ENCODE assay signal across 8 cellular contexts in the genomic region with DNA sequence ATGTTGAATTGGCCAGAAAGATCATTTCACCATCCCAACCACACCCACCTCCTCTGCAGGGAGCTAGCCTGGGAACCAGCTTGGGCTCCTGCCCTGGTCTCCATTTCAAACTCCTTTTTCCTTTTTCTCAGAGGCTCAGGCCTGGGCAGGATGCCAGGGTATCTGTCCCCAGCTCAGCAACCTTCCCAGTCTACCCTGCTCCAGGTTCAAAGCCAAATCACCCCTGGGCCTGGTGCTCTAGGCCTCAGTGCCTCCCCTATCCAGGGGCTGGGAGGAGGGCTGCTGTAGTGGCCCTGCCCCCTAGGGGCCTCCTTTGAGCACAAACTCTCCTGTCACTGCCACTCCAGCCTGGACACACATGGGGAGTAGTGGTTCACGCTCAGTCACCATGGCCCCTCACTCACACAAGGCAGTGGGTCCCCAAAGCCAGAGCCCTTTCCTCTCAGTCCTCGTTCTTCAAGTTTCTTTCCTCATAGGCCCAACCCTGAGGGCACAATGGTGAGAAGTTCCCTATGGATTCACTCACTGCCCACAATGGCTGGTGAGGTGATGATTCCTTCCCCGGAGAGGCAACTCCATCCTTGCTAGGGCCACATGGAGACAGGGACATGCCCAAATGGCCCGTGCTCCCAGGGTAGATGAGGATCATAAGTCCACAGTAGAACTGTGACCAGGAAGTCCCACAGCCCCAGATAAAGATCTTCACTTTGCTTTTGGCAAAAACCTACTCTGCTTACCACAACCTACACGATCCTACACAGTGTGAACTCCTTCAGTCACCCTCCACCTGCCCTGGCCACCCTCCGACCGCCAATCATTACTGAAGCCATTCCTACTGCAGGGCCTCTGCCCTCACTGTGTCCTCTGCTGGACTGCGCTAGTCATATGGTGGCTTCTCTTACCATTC. TPM values are rescaled to one million over a fixed set of nuclear protein-coding genes. Genes with fewer than 3 reads are reported as not detected.
DNase-seq lines count a peak whose midpoint lies in the region; ATAC-seq and TF ChIP-seq lines count a peak whose summit lies in the region.

No MANE protein-coding gene starts in this region.

- in situ Hi-C loops in GM23248 (cut with MboI), result no loop called here

- POLR2A ChIA-PET in activated naive CD8-positive, alpha-beta T cell treated with anti-CD3 and anti-CD28 coated beads, Interleukin-2, amount 10 ng/mL, durations not matched to agents 7 days and 5 days (lab: Charles Lee), result interaction anchor here (0.7 to 7.5 kb wide), 3 partner anchors 13 to 360 kb away, joined by 3 to 187 read pairs (median 3); no protein-coding TSS in a partner anchor

- WGBS in GM23248 (ENCODE audit: low coverage in 1 of 2, low lambda C conversion rate in 2 of 2, missing lambda C conversion rate in 2 of 2), 2 experiments, result 80 to 82% methylated on average over 8 of the region's 8 CpGs

- peaks cover 16% of the 10 kb centered on the region; the same call in 1 of the 2 replicates for H3K79me2 ChIP-seq in GM23248 (ENCODE audit: insufficient read depth)

- H3K9ac ChIP-seq in GM23248, result peak overlapping the region; percentile 66

- H3K9me2 ChIP-seq in GM23248 (ENCODE audit: insufficient read depth), result no peaks in the 10 kb centered on the region

- intact Hi-C loops in left lung (cut with DNase I), result no loop called here

- H3F3A ChIP-seq in GM23248 (ENCODE audit: insufficient read depth), result peaks cover 41% of the 10 kb centered on the region

- H3K4me1 ChIP-seq in GM23248 (ENCODE audit: insufficient read depth) (peaks cover 45% of the 10 kb centered on the region), left lung (peaks cover 37 to 75% of the 10 kb centered on the region in 2 donors)

- H4K20me1 ChIP-seq in GM23248 (ENCODE audit: insufficient read depth), result no peaks in the 10 kb centered on the region

- H3K4me3 ChIP-seq in GM23248, result no peak overlapping the region
- no peak overlapping the region for H3K4me3 ChIP-seq in left lung

- H3K9me3 ChIP-seq in GM23248 (ENCODE audit: low read depth) (no peaks in the 10 kb centered on the region), left lung (no peaks in the 10 kb centered on the region)

- peaks cover 7% of the 10 kb centered on the region for H3K36me3 Mint-ChIP-seq in activated naive CD8-positive, alpha-beta T cell treated with anti-CD3 and anti-CD28 coated beads, Interleukin-2, amount 10 ng/mL, durations not matched to agents 7 days and 5 days

- H3K27ac ChIP-seq in 22Rv1 (no peak overlapping the region), GM23248 (peak overlapping the region; percentile 94), left lung (peak overlapping the region; percentile 61 to 67)

- H3K4me1 Mint-ChIP-seq in activated naive CD8-positive, alpha-beta T cell treated with anti-CD3 and anti-CD28 coated beads, Interleukin-2, amount 10 ng/mL, durations not matched to agents 7 days and 5 days, result peaks cover 36% of the 10 kb centered on the region

- no peak for ATAC-seq in activated naive CD8-positive, alpha-beta T cell treated with anti-CD3 and anti-CD28 coated beads, Interleukin-2, amount 10 ng/mL, durations not matched to agents 7 days and 5 days (ENCODE audit: low read depth)
- no peak for ATAC-seq in left lung

- H3K27me3 ChIP-seq in GM23248 (replicated peaks; ENCODE audit: insufficient read depth) (no peaks in the 10 kb centered on the region), left lung (peaks cover 0 to 3% of the 10 kb centered on the region in 2 donors)

- TF ChIP-seq CTCF in 22Rv1 (IDR thresholded peaks at IDR 0.05), result peak; percentile 33
- no peak for TF ChIP-seq CTCF in left lung (IDR thresholded peaks at IDR 0.05)

- no peaks in the 10 kb centered on the region for H3K9me3 Mint-ChIP-seq in activated naive CD8-positive, alpha-beta T cell treated with anti-CD3 and anti-CD28 coated beads, Interleukin-2, amount 10 ng/mL, durations not matched to agents 7 days and 5 days

- DNase-seq in GM23248 (peak; percentile 72), left lung (peak in 1 of 2 donors; percentile 64), NCI-H146 (lab: John Stamatoyannopoulos, UW) (no peak), NCI-H2081 (lab: John Stamatoyannopoulos, UW) (no peak), NCI-H2227 (lab: John Stamatoyannopoulos, UW; ENCODE audit: unreplicated experiment) (no peak)
- DNase-seq in activated naive CD8-positive, alpha-beta T cell treated with anti-CD3 and anti-CD28 coated beads, Interleukin-2, amount 10 ng/mL, durations not matched to agents 7 days and 5 days, result peak; percentile 40
- DNase-seq in NK-92 treated with Interleukin-12 subunit alpha and Interleukin-12 subunit beta, amount 100 ng/mL, for 24 hours (lab: John Stamatoyannopoulos, UW), result no peak

- H3K36me3 ChIP-seq in GM23248 (ENCODE audit: low read depth), result no peaks in the 10 kb centered on the region
- H3K36me3 ChIP-seq in left lung, result no peaks in the 10 kb centered on the region

- no peak overlapping the region; the same call in 1 of the 2 replicates for H2AFZ ChIP-seq in GM23248

- H3K4me3 Mint-ChIP-seq in activated naive CD8-positive, alpha-beta T cell treated with anti-CD3 and anti-CD28 coated beads, Interleukin-2, amount 10 ng/mL, durations not matched to agents 7 days and 5 days, result peak overlapping the region; percentile 35

- H3K27me3 Mint-ChIP-seq in activated naive CD8-positive, alpha-beta T cell treated with anti-CD3 and anti-CD28 coated beads, Interleukin-2, amount 10 ng/mL, durations not matched to agents 7 days and 5 days, result no peaks in the 10 kb centered on the region

- H3K4me2 ChIP-seq in GM23248 (ENCODE audit: unreplicated experiment), result no peak overlapping the region

- H3K27ac Mint-ChIP-seq in activated naive CD8-positive, alpha-beta T cell treated with anti-CD3 and anti-CD28 coated beads, Interleukin-2, amount 10 ng/mL, durations not matched to agents 7 days and 5 days, result peak overlapping the region; percentile 54

RNA-seq across cellular contexts. Expression of a gene that starts 1.6 kb away (rescaled TPM):
- total RNA-seq in GM23248 (2014; rRNA removed; shearing (Covaris generic)), result 45.5 and 61.0 TPM in 2 replicates
- 33.7 and 40.1 TPM in 2 replicates for polyA plus RNA-seq in GM23248 (2016; fragmentation: Nextera tagmentation; extraction: Ambion mirVana)
- 10 to 100 TPM; 51.1 to 59.5 TPM for total RNA-seq in activated naive CD8-positive, alpha-beta T cell treated with anti-CD3 and anti-CD28 coated beads, Interleukin-2, amount 10 ng/mL, durations not matched to agents 7 days and 5 days
- 10 to 100 TPM; 62.5 to 89.9 TPM for total RNA-seq in left lung

RNA-seq across cellular contexts. Expression of a gene that starts 12.1 kb away (rescaled TPM):
- 5.5 and 16.6 TPM in 2 replicates for total RNA-seq in GM23248 (2014; rRNA removed; shearing (Covaris generic))
- 8.8 and 9.4 TPM in 2 replicates for polyA plus RNA-seq in GM23248 (2016; fragmentation: Nextera tagmentation; extraction: Ambion mirVana)
- total RNA-seq in activated naive CD8-positive, alpha-beta T cell treated with anti-CD3 and anti-CD28 coated beads, Interleukin-2, amount 10 ng/mL, durations not matched to agents 7 days and 5 days, result 1 to 10 TPM; 1.5 to 1.9 TPM
- total RNA-seq in left lung, result 1 to 10 TPM; 3.8 to 6.7 TPM

RNA-seq across cellular contexts. Expression of a gene that starts 19.1 kb away (rescaled TPM):
- total RNA-seq in GM23248 (2014; rRNA removed; shearing (Covaris generic)), result 78.8 and 88.0 TPM in 2 replicates
- polyA plus RNA-seq in GM23248 (2016; fragmentation: Nextera tagmentation; extraction: Ambion mirVana), result 81.1 and 82.0 TPM in 2 replicates
- total RNA-seq in activated naive CD8-positive, alpha-beta T cell treated with anti-CD3 and anti-CD28 coated beads, Interleukin-2, amount 10 ng/mL, durations not matched to agents 7 days and 5 days, result 100 to 1,000 TPM; 105 to 112 TPM
- total RNA-seq in left lung, result 10 to 100 TPM; 43.5 to 57.0 TPM

RNA-seq across cellular contexts. Expression of a gene that starts 19.2 kb away (rescaled TPM):
- total RNA-seq in GM23248 (2014; rRNA removed; shearing (Covaris generic)), result 27.0 and 33.3 TPM in 2 replicates
- 62.8 and 66.5 TPM in 2 replicates for polyA plus RNA-seq in GM23248 (2016; fragmentation: Nextera tagmentation; extraction: Ambion mirVana)
- total RNA-seq in activated naive CD8-positive, alpha-beta T cell treated with anti-CD3 and anti-CD28 coated beads, Interleukin-2, amount 10 ng/mL, durations not matched to agents 7 days and 5 days, result 10 to 100 TPM; 49.2 to 54.2 TPM
- total RNA-seq in left lung, result 10 to 100 TPM; 38.6 to 47.6 TPM

RNA-seq across cellular contexts. Expression of a gene that starts 41.0 kb away (rescaled TPM):
- 51.8 and 52.9 TPM in 2 replicates for total RNA-seq in GM23248 (2014; rRNA removed; shearing (Covaris generic))
- polyA plus RNA-seq in GM23248 (2016; fragmentation: Nextera tagmentation; extraction: Ambion mirVana), result 157 and 159 TPM in 2 replicates
- total RNA-seq in activated naive CD8-positive, alpha-beta T cell treated with anti-CD3 and anti-CD28 coated beads, Interleukin-2, amount 10 ng/mL, durations not matched to agents 7 days and 5 days, result 10 to 100 TPM; 46.8 to 54.6 TPM
- total RNA-seq in left lung, result 100 to 1,000 TPM; 111 to 264 TPM

Comparison
In these comparisons a context has a peak if more than half of its experiments do, and no peak if none do; other contexts are left out.
1. DNase-seq: peak in GM23248 (single experiment) and activated naive CD8-positive, alpha-beta T cell treated with anti-CD3 and anti-CD28 coated beads, Interleukin-2, amount 10 ng/mL, durations not matched to agents 7 days and 5 days (single experiment); none in NCI-H146 (single experiment), NCI-H2081 (0 of 2), NCI-H2227 (single experiment) and NK-92 treated with Interleukin-12 subunit alpha and Interleukin-12 subunit beta, amount 100 ng/mL, for 24 hours (single experiment).